20 cellular contexts compared by ENCODE assay signal in genomic region chr2:207117668-207118067, GRCh38. TPM values are rescaled to one million over a fixed set of nuclear protein-coding genes. Genes with fewer than 3 reads are reported as not detected.
DNase-seq lines count a peak whose midpoint lies in the region; ATAC-seq, FAIRE-seq and TF ChIP-seq lines count a peak whose summit lies in the region.
"Had no signal": no experiment of that assay in that cellular context is flagged by ENCODE, and none has a peak within 500 bp of the region (broad histone marks: within the 10 kb centered on the region; RNA-seq: fewer than 3 reads in every experiment).

No MANE protein-coding gene starts in this region.

- H3K23ac ChIP-seq in neuronal stem cell (ENCODE audit: low read depth, low read length, poor library complexity), result no peak overlapping the region

- no peak overlapping the region for H3K9ac ChIP-seq in neuronal stem cell (ENCODE audit: low read depth, low read length, poor library complexity)

- H3K14ac ChIP-seq in neuronal stem cell (ENCODE audit: low read length), result peak overlapping the region; percentile 25

- H4K91ac ChIP-seq in neuronal stem cell (ENCODE audit: low read depth, low read length, poor library complexity), result no peak overlapping the region

- H3K27ac Mint-ChIP-seq in CD8-positive, alpha-beta T cell, result peak overlapping the region; percentile 12
- no peak overlapping the region for H3K27ac Mint-ChIP-seq in naive thymus-derived CD8-positive, alpha-beta T cell
- H3K27ac Mint-ChIP-seq: B cell; CD4-positive, alpha-beta T cell had no signal

- H3K9me3 Mint-ChIP-seq in CD8-positive, alpha-beta T cell, result no peaks in the 10 kb centered on the region
- H3K9me3 Mint-ChIP-seq in naive thymus-derived CD8-positive, alpha-beta T cell, result no peaks in the 10 kb centered on the region
- H3K9me3 Mint-ChIP-seq: CD4-positive, alpha-beta T cell had no signal

- H3K4me1 ChIP-seq in CD8-positive, alpha-beta T cell (ENCODE audit: insufficient read depth, low read length), result peaks cover 2% of the 10 kb centered on the region
- H3K4me1 ChIP-seq in neuronal stem cell (ENCODE audit: control insufficient read depth in 2 of 2, insufficient read depth in 1 of 2, low read depth in 1 of 2, low read length in 2 of 2), result peaks cover under 1 to 17% of the 10 kb centered on the region in 2 donors
- peaks cover 9 to 70% (median 44%) of the 10 kb centered on the region in 12 donors for H3K4me1 ChIP-seq in heart left ventricle

- TF ChIP-seq CTCF in CD8-positive, alpha-beta T cell (IDR thresholded peaks at IDR 0.05), result no peak
- TF ChIP-seq CTCF in dorsolateral prefrontal cortex (IDR thresholded peaks at IDR 0.05 in 54 of 56, conservative IDR thresholded peaks at IDR 0.05 in 2 of 56; ENCODE audit: low read depth in 1 of 56, partially characterized antibody in 56 of 56), result no peak
- no peak for TF ChIP-seq CTCF in heart left ventricle (IDR thresholded peaks at IDR 0.05)

- no peaks in the 10 kb centered on the region for H3K9me3 ChIP-seq in CD8-positive, alpha-beta T cell (ENCODE audit: low read length)
- H3K9me3 ChIP-seq in neuronal stem cell (replicated peaks in 1 of 2; ENCODE audit: control insufficient read depth in 2 of 2, insufficient read depth in 1 of 2, low read depth in 1 of 2, low read length in 2 of 2), result no peaks in the 10 kb centered on the region
- H3K9me3 ChIP-seq in heart left ventricle, result no peaks in the 10 kb centered on the region
- H3K9me3 ChIP-seq: HAP-1 had no signal

- no peak overlapping the region for H3K4me3 Mint-ChIP-seq in CD8-positive, alpha-beta T cell
- no peak overlapping the region for H3K4me3 Mint-ChIP-seq in naive thymus-derived CD8-positive, alpha-beta T cell
- H3K4me3 Mint-ChIP-seq: B cell; CD4-positive, alpha-beta T cell had no signal

- no peak for ATAC-seq in CD8-positive, alpha-beta T cell
- no peak for ATAC-seq in naive thymus-derived CD8-positive, alpha-beta T cell
- ATAC-seq in heart left ventricle, result no peak
- no peak for ATAC-seq in HG02678 (IDR thresholded peaks at IDR 0.05; ENCODE audit: unreplicated experiment)

- CTCF ChIA-PET in CD8-positive, alpha-beta T cell (lab: Charles Lee), result no interaction called here

- peaks cover 28% of the 10 kb centered on the region for H3K4me1 Mint-ChIP-seq in CD8-positive, alpha-beta T cell (ENCODE audit: low read depth)
- peaks cover 22 to 54% (median 40%) of the 10 kb centered on the region in 4 donors for H3K4me1 Mint-ChIP-seq in naive thymus-derived CD8-positive, alpha-beta T cell

- H3K27me3 ChIP-seq in CD8-positive, alpha-beta T cell (ENCODE audit: insufficient read depth, low read length), result no peaks in the 10 kb centered on the region
- H3K27me3 ChIP-seq in dorsolateral prefrontal cortex, result no peaks in the 10 kb centered on the region
- no peaks in the 10 kb centered on the region for H3K27me3 ChIP-seq in neuronal stem cell (ENCODE audit: control insufficient read depth in 3 of 3, insufficient read depth in 3 of 3, low read depth in 1 of 3, low read length in 3 of 3)
- H3K27me3 ChIP-seq in heart left ventricle, result no peaks in the 10 kb centered on the region

- H3K4ac ChIP-seq in neuronal stem cell (ENCODE audit: low read length), result no peak overlapping the region

- H2BK12ac ChIP-seq in neuronal stem cell (ENCODE audit: low read length), result no peak overlapping the region

- H3K36me3 Mint-ChIP-seq in CD8-positive, alpha-beta T cell, result peaks cover 40% of the 10 kb centered on the region
- peaks cover 9 to 63% (median 17%) of the 10 kb centered on the region in 3 donors for H3K36me3 Mint-ChIP-seq in naive thymus-derived CD8-positive, alpha-beta T cell

- H3K36me3 ChIP-seq in CD8-positive, alpha-beta T cell (ENCODE audit: insufficient read depth, low read length), result peaks cover 3% of the 10 kb centered on the region
- H3K36me3 ChIP-seq in neuronal stem cell (replicated peaks in 1 of 2; ENCODE audit: control insufficient read depth in 2 of 2, insufficient read depth in 2 of 2, low read length in 2 of 2), result peaks cover 0 to 50% of the 10 kb centered on the region in 2 donors
- H3K36me3 ChIP-seq in heart left ventricle, result peaks cover 0 to 35% (median 14%) of the 10 kb centered on the region in 9 donors

- H2BK5ac ChIP-seq in neuronal stem cell (ENCODE audit: low read length), result no peak overlapping the region

- H2AFZ ChIP-seq in neuronal stem cell (ENCODE audit: low read length), result no peak overlapping the region

- H3K18ac ChIP-seq in neuronal stem cell (ENCODE audit: low read length), result no peak overlapping the region

- POLR2A ChIA-PET in CD8-positive, alpha-beta T cell (lab: Charles Lee), result no interaction called here
- POLR2A ChIA-PET in naive thymus-derived CD8-positive, alpha-beta T cell (lab: Charles Lee), result interaction anchor here (1.0 kb wide), 1 partner anchor 25 kb away, joined by 6 read pairs; no protein-coding TSS in a partner anchor

- DNase-seq in CD8-positive, alpha-beta T cell, result no peak
- DNase-seq in GM12891 (ENCODE audit: insufficient read length, low spot score) (no peak), dorsolateral prefrontal cortex (no peak), neuronal stem cell (ENCODE audit: low spot score) (no peak), heart left ventricle (no peak)
- no peak for DNase-seq in naive thymus-derived CD8-positive, alpha-beta T cell
- DNase-seq: C1 segment of cervical spinal cord; CD4-positive, alpha-beta T cell; DMS153; DMS79 treated with DMSO at 0.1 percent for 48 hours; EL had no signal

- intact Hi-C loops in CD8-positive, alpha-beta T cell (cut with DNase I, micrococcal nuclease), result no loop called here
- intact Hi-C loops in dorsolateral prefrontal cortex (cut with DNase I), result no loop called here
- intact Hi-C loops in heart left ventricle (cut with DNase I), result no loop called here

- no peaks in the 10 kb centered on the region for H3K79me1 ChIP-seq in neuronal stem cell (ENCODE audit: low read depth, low read length)

- no peak overlapping the region for H3K27ac ChIP-seq in CD8-positive, alpha-beta T cell (ENCODE audit: low read depth, low read length)
- H3K27ac ChIP-seq in dorsolateral prefrontal cortex (peak overlapping the region in 48 of 59 donors; percentile 1 to 96 (median 88)), neuronal stem cell (replicated peaks; ENCODE audit: low read length) (no peak overlapping the region), heart left ventricle (no peak overlapping the region)
- H3K27ac ChIP-seq: HL-60 had no signal

- H2BK15ac ChIP-seq in neuronal stem cell (ENCODE audit: low read length), result no peak overlapping the region

- H3K4me3 ChIP-seq in CD8-positive, alpha-beta T cell (ENCODE audit: low read depth, low read length), result no peak overlapping the region
- no peak overlapping the region for H3K4me3 ChIP-seq in dorsolateral prefrontal cortex
- H3K4me3 ChIP-seq in neuronal stem cell (ENCODE audit: low read length in 2 of 2), result no peak overlapping the region
- H3K4me3 ChIP-seq in heart left ventricle, result no peak overlapping the region
- H3K4me3 ChIP-seq: HAP-1 had no signal

- no peak overlapping the region for H3K4me2 ChIP-seq in neuronal stem cell (ENCODE audit: insufficient read depth, low read length, poor library complexity, severe bottlenecking)

- FAIRE-seq in GM12891 (lab: Jason Lieb, UNC), result peak; percentile 16
- FAIRE-seq: A204.1, D721Med, G401.6, GM12892, H1 had no signal

- H3K27me3 Mint-ChIP-seq in CD8-positive, alpha-beta T cell (ENCODE audit: low read depth), result no peaks in the 10 kb centered on the region
- H3K27me3 Mint-ChIP-seq in naive thymus-derived CD8-positive, alpha-beta T cell, result no peaks in the 10 kb centered on the region
- H3K27me3 Mint-ChIP-seq: B cell; CD4-positive, alpha-beta T cell had no signal

- no peak overlapping the region for H2AK5ac ChIP-seq in neuronal stem cell (ENCODE audit: low read depth, low read length)

- TF ChIP-seq POLR2A in GM12891 (IDR thresholded peaks at IDR 0.05; ENCODE audit: low read depth, low read length), result no peak
- TF ChIP-seq POLR2A in heart left ventricle (IDR thresholded peaks at IDR 0.05), result no peak

- no CpG with 5 or more reads among the region's 2 CpGs for WGBS in neuronal stem cell (ENCODE audit: extremely low coverage in 2 of 2, insufficient read length in 2 of 2, insufficient replicate concordance in 1 of 2), 2 donors
- 78 to 87% (median 84%) methylated on average over 2 of the region's 2 CpGs for WGBS in heart left ventricle, 4 donors

- no peak overlapping the region for H2BK120ac ChIP-seq in neuronal stem cell (ENCODE audit: low read depth, low read length)

- no peak overlapping the region for H4K8ac ChIP-seq in neuronal stem cell (ENCODE audit: low read depth, low read length)

TF ChIP-seq in GM12891, 5 proteins besides CTCF, POLR2A, EP300 and RAD21:
- TF ChIP-seq POLR2AphosphoS5 (IDR thresholded peaks at IDR 0.05; ENCODE audit: low read depth, low read length) (no peak), PAX5 (IDR thresholded peaks at IDR 0.05; ENCODE audit: insufficient read depth, low read length, severe bottlenecking) (no peak), TAF1 (IDR thresholded peaks at IDR 0.05; ENCODE audit: low read depth, low read length) (no peak), SPI1 (IDR thresholded peaks at IDR 0.05; ENCODE audit: low read depth, low read length) (no peak), POU2F2 (IDR thresholded peaks at IDR 0.05; ENCODE audit: low read depth, low read length) (no peak)
TF ChIP-seq in GM12891: peak in this region for 0.

RNA-seq across cellular contexts. Expression of gene KLF7, which starts 48.1 kb away (rescaled TPM):
- 10 to 100 TPM; 62.1 to 66.6 TPM for total RNA-seq in CD8-positive, alpha-beta T cell
- polyA plus RNA-seq in GM12891 (2012; ENCODE audit: low read depth, missing spikeins), result 6.7 TPM
- total RNA-seq in dorsolateral prefrontal cortex (10 to 100 TPM; 28.9 to 88.4 (median 49.9) TPM), heart left ventricle (10 to 100 TPM; 23.9 to 49.8 (median 27.3) TPM)
- polyA plus RNA-seq in neuronal stem cell (2013, experiment 1 of 2), result 10.9 TPM
- 12.5 TPM for polyA plus RNA-seq in neuronal stem cell (2013, experiment 2 of 2)
- total RNA-seq in naive thymus-derived CD8-positive, alpha-beta T cell, result 10 to 100 TPM; 79.5 to 89.2 TPM
- polyA plus RNA-seq in naive thymus-derived CD8-positive, alpha-beta T cell, result 10 to 100 TPM; 15.2 to 29.6 (median 16.3) TPM
- polyA plus RNA-seq in heart left ventricle, result 10 to 100 TPM in 1 of 2 donors, 1 to 10 TPM in 1; 5.0 to 11.7 TPM

Comparison
In these comparisons a context has a peak if more than half of its experiments do, and no peak if none do; other contexts are left out.
1. H3K27ac ChIP-seq: peak in dorsolateral prefrontal cortex (48 of 59); none in CD8-positive, alpha-beta T cell (single experiment), neuronal stem cell (single experiment) and heart left ventricle (0 of 12).